31 cellular contexts compared by ENCODE assay signal in the genomic region with DNA sequence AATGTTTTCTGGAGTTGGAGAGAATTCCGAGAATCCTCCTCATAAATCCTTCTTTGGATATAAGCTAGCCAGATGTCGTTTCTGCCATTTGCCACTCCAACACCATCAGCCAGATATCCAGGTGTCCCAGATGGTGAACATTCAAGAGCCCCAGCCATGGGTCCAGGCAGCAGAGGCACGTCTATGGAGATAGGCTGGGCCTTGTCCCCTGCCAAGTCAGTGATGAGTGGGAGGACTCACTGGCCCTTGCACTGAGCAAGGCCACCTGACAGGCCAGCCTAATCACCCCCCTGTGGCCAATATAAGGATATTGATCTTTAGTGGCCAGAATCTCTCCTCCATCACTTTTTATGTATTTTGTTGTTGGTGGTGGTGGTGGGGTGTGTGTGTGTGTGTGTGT. TPM values are rescaled to one million over a fixed set of nuclear protein-coding genes. Genes with fewer than 3 reads are reported as not detected.
"Had no signal": no experiment of that assay in that cellular context is flagged by ENCODE, and none has a peak within 500 bp of the region (broad histone marks: within the 10 kb centered on the region; RNA-seq: fewer than 3 reads in every experiment).

No MANE protein-coding gene starts in this region.

- H3K4me3 ChIP-seq: adrenal gland, body of pancreas, colonic mucosa, esophagus squamous epithelium, gastroesophageal sphincter had no signal

- H3K27me3 ChIP-seq: adrenal gland, body of pancreas, colonic mucosa, esophagus squamous epithelium, gastroesophageal sphincter had no signal

- ATAC-seq: activated CD4-positive, CD25-positive, alpha-beta regulatory T cell treated with anti-CD3 and anti-CD28 coated beads, Interleukin-2, amount 50 U/mL, for 24 hours; activated CD8-positive, alpha-beta memory T cell treated with anti-CD3 and anti-CD28 coated beads, Interleukin-2, amount 10 ng/mL, durations not matched to agents 7 days and 5 days; activated CD8-positive, alpha-beta T cell treated with anti-CD3 and anti-CD28 coated beads, Interleukin-2, amount 10 ng/mL, durations not matched to agents 7 days and 5 days; activated naive CD8-positive, alpha-beta T cell treated with anti-CD3 and anti-CD28 coated beads, Interleukin-2, amount 50 U/mL, for 24 hours; body of pancreas; gastroesophageal sphincter; T-helper 17 cell had no signal

- H3K27ac ChIP-seq: adrenal gland, body of pancreas, colonic mucosa, epithelial cell of prostate, esophagus squamous epithelium, gastroesophageal sphincter, WERI-Rb-1 had no signal

- DNase-seq: activated B cell treated with CpG ODN at 0.5 μM for 24 hours; activated CD4-positive, alpha-beta memory T cell treated with anti-CD3 and anti-CD28 coated beads for 36 hours; activated CD4-positive, alpha-beta T cell treated with anti-CD3 and anti-CD28 coated beads for 48 hours; activated CD8-positive, alpha-beta memory T cell treated with anti-CD3 and anti-CD28 coated beads, Interleukin-2, amount 10 ng/mL, durations not matched to agents 7 days and 5 days; activated CD8-positive, alpha-beta memory T cell treated with anti-CD3 and anti-CD28 coated beads, Interleukin-2, amount 50 U/mL, for 4 hours; activated CD8-positive, alpha-beta T cell treated with anti-CD3 and anti-CD28 coated beads, Interleukin-2, amount 10 ng/mL, durations not matched to agents 7 days and 5 days; activated effector memory CD4-positive, alpha-beta T cell treated with anti-CD3 and anti-CD28 coated beads, Interleukin-2, amount 50 U/mL, for 16 hours; activated naive CD4-positive, alpha-beta T cell treated with anti-CD3 and anti-CD28 coated beads for 36 hours; activated naive CD8-positive, alpha-beta T cell treated with anti-CD3 and anti-CD28 coated beads for 36 hours; activated naive CD8-positive, alpha-beta T cell treated with anti-CD3 and anti-CD28 coated beads, Interleukin-2, amount 50 U/mL, for 24 hours; activated T-cell treated with anti-CD3 and anti-CD28 coated beads, Interleukin-2, amount 50 U/mL, for 1 hour; activated T-cell treated with anti-CD3 and anti-CD28 coated beads, Interleukin-2, amount 50 U/mL, for 48 hours; adrenal gland; amygdala; aorta; body of pancreas; caudate nucleus; colonic mucosa; effector CD8-positive, alpha-beta T cell; esophagus squamous epithelium; foreskin melanocyte; T-helper 1 cell; T-helper 17 cell; T1000; WERI-Rb-1 had no signal

- H3K36me3 ChIP-seq: adrenal gland, colonic mucosa, esophagus squamous epithelium, gastroesophageal sphincter, WERI-Rb-1 had no signal

- H3K9me3 ChIP-seq: adrenal gland, body of pancreas, colonic mucosa, esophagus squamous epithelium, gastroesophageal sphincter had no signal

- H3K4me1 ChIP-seq: adrenal gland, body of pancreas, colonic mucosa, esophagus squamous epithelium, gastroesophageal sphincter had no signal

RNA-seq across cellular contexts. Expression of gene NEURL3, which starts 59.4 kb away (rescaled TPM):
- total RNA-seq: activated B cell treated with CpG ODN at 0.5 μM for 24 hours; activated CD8-positive, alpha-beta T cell treated with anti-CD3 and anti-CD28 coated beads, Interleukin-2, amount 10 ng/mL, durations not matched to agents 7 days and 5 days; endothelial cell of umbilical vein; esophagus squamous epithelium; fibroblast of lung; fibroblast of villous mesenchyme; gastroesophageal sphincter had no signal
- polyA plus RNA-seq: endothelial cell of umbilical vein, fibroblast of lung had no signal
